Comparison of ENCODE assay signal across 16 cellular contexts in the genomic region with DNA sequence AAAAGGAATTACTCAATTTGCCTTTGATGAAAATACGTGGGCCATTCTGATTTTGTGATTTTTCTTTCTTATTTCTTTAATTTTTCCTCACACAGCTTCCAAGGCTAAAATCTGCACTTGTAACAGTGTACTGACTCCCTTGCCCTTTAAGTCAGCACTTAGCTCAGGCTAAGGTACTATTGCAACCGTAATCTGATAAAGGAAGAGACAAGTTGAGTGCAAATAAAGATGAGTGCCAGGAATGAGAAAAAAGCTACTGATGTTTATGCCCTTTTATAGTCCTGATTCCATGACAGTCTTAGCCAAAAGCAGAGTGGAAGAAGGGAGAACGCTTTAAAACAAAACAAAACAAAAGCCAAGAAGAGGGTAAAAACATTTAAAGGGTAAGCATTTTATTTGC. TPM values are rescaled to one million over a fixed set of nuclear protein-coding genes. Genes with fewer than 3 reads are reported as not detected.
DNase-seq lines count a peak whose midpoint lies in the region; ATAC-seq and TF ChIP-seq lines count a peak whose summit lies in the region.
"Had no signal": no experiment of that assay in that cellular context is flagged by ENCODE, and none has a peak within 500 bp of the region (broad histone marks: within the 10 kb centered on the region; RNA-seq: fewer than 3 reads in every experiment).

No MANE protein-coding gene starts in this region.

- no peaks in the 10 kb centered on the region for H3K27me3 ChIP-seq in ACC112 (ENCODE audit: insufficient read depth, low read length)
- no peaks in the 10 kb centered on the region for H3K27me3 ChIP-seq in RWPE2 (ENCODE audit: insufficient read depth, poor library complexity, severe bottlenecking)
- H3K27me3 ChIP-seq in left ventricle myocardium inferior (ENCODE audit: low read depth), result no peaks in the 10 kb centered on the region
- H3K27me3 ChIP-seq in rectal smooth muscle tissue (ENCODE audit: control insufficient read depth, insufficient read depth, low read length), result no peaks in the 10 kb centered on the region

- H3K27ac ChIP-seq in ACC112 (ENCODE audit: low read depth, low read length) (peak overlapping the region; percentile 83), RWPE2 (ENCODE audit: poor library complexity, severe bottlenecking) (peak overlapping the region; percentile 46), left ventricle myocardium inferior (replicated peaks) (peak overlapping the region; percentile 59), rectal smooth muscle tissue (ENCODE audit: low read depth, low read length) (peak overlapping the region; percentile 34)
- H3K27ac ChIP-seq: PC-9 had no signal

- intact Hi-C loops in left ventricle myocardium inferior (cut with micrococcal nuclease), result no loop called here

- peaks cover 70% of the 10 kb centered on the region for H3K79me2 ChIP-seq in ACC112 (ENCODE audit: control insufficient read depth, insufficient read depth, low read length, unreplicated experiment)

- H3K4me1 ChIP-seq in ACC112 (ENCODE audit: control insufficient read depth, insufficient read depth, low read length, unreplicated experiment) (peaks cover 15% of the 10 kb centered on the region), RWPE2 (ENCODE audit: insufficient read depth, poor library complexity, severe bottlenecking) (no peaks in the 10 kb centered on the region), left ventricle myocardium inferior (peaks cover 5% of the 10 kb centered on the region), rectal smooth muscle tissue (ENCODE audit: control insufficient read depth, insufficient read depth, low read length) (no peaks in the 10 kb centered on the region)

- H3K4me3 ChIP-seq in ACC112 (ENCODE audit: low read depth, low read length) (peak overlapping the region; percentile 72), RWPE2 (ENCODE audit: severe bottlenecking) (no peak overlapping the region), left ventricle myocardium inferior (peak overlapping the region; percentile 65), rectal smooth muscle tissue (ENCODE audit: low read length) (no peak overlapping the region)
- H3K4me3 ChIP-seq: PC-9 had no signal

- DNase-seq in RWPE2 (ENCODE audit: low spot score), result no peak
- DNase-seq in left ventricle myocardium inferior, result no peak
- DNase-seq in NCI-H446 treated with DMSO at 0.1 percent for 48 hours (lab: John Stamatoyannopoulos, UW), result no peak
- no peak for DNase-seq in DMS79 treated with DMSO at 0.1 percent for 48 hours (lab: John Stamatoyannopoulos, UW)
- no peak for DNase-seq in GM10266 (ENCODE audit: extremely low spot score)
- no peak for DNase-seq in NOMO-1 treated with dmso at 0.1 percent for 144 hours (lab: John Stamatoyannopoulos, UW; ENCODE audit: unreplicated experiment)
- DNase-seq: CD8-positive, alpha-beta T cell; EL; natural killer cell; NCI-H1436; PC-9; stimulated activated CD4-positive, alpha-beta T cell treated with anti-CD3 and anti-CD28 coated beads, Interleukin-4, amount 100 ng/mL, for 1 hour; stimulated activated CD8-positive, alpha-beta memory T cell treated with anti-CD3 and anti-CD28 coated beads, Interleukin-4, amount 100 ng/mL, for 48 hours had no signal

- ATAC-seq in RWPE2 (ENCODE audit: low read depth), result peak; percentile 40; the same call in 1 of the 3 replicates
- ATAC-seq: CD8-positive, alpha-beta T cell; left lobe of liver; natural killer cell had no signal

- H2AFZ ChIP-seq in ACC112 (ENCODE audit: low read length, unreplicated experiment), result peak overlapping the region; percentile 48
- H2AFZ ChIP-seq: PC-9 had no signal

- no peaks in the 10 kb centered on the region for H3K9me3 ChIP-seq in RWPE2 (ENCODE audit: severe bottlenecking)
- no peaks in the 10 kb centered on the region for H3K9me3 ChIP-seq in left ventricle myocardium inferior (replicated peaks)

- no peaks in the 10 kb centered on the region for H3K36me3 ChIP-seq in ACC112 (ENCODE audit: insufficient read depth, low read length)
- no peaks in the 10 kb centered on the region for H3K36me3 ChIP-seq in RWPE2 (ENCODE audit: low read depth)
- H3K36me3 ChIP-seq in left ventricle myocardium inferior, result no peaks in the 10 kb centered on the region
- no peaks in the 10 kb centered on the region for H3K36me3 ChIP-seq in rectal smooth muscle tissue (ENCODE audit: control insufficient read depth, insufficient read depth, low read length)

- no peak overlapping the region for H3K9ac ChIP-seq in rectal smooth muscle tissue (ENCODE audit: low read length)

- TF ChIP-seq CTCF in RWPE2 (IDR thresholded peaks at IDR 0.05; ENCODE audit: poor library complexity, severe bottlenecking) (no peak), left ventricle myocardium inferior (IDR thresholded peaks at IDR 0.05; ENCODE audit: borderline replicate concordance) (no peak), GM10266 (IDR thresholded peaks at IDR 0.05; ENCODE audit: control insufficient read depth, insufficient read depth, low read depth, missing control alignments) (no peak)

RNA-seq across cellular contexts. Expression of gene DMD, which starts 6.0 kb away (rescaled TPM):
- 143 TPM for total RNA-seq in left ventricle myocardium inferior
- total RNA-seq: natural killer cell had no signal

Comparison
In these comparisons a context has a peak if more than half of its experiments do, and no peak if none do; other contexts are left out.
1. H3K4me3 ChIP-seq: peak in ACC112 (single experiment) and left ventricle myocardium inferior (single experiment); none in RWPE2 (single experiment) and rectal smooth muscle tissue (single experiment).
2. Peak in every context shown above with its lines, with median percentiles within 50 percentile points of each other: H3K27ac ChIP-seq.